In genomic region chr3:43061101-43061895, GRCh38 we compare ENCODE assay signal across 25 cellular contexts.
"Had no signal": no experiment of that assay in that cellular context is flagged by ENCODE, and none has a peak within 500 bp of the region (broad histone marks: within the 10 kb centered on the region; RNA-seq: fewer than 3 reads in every experiment).

No MANE protein-coding gene starts in this region.

- DNase-seq: activated CD4-positive, alpha-beta T cell treated with anti-CD3 and anti-CD28 coated beads, Interleukin-2, amount 50 U/mL, for 48 hours; activated CD4-positive, CD25-positive, alpha-beta regulatory T cell treated with anti-CD3 and anti-CD28 coated beads, Interleukin-2, amount 50 U/mL, for 72 hours; activated CD8-positive, alpha-beta memory T cell treated with anti-CD3 and anti-CD28 coated beads, Interleukin-2, amount 50 U/mL, for 4 hours; activated gamma-delta T cell; activated T-cell treated with anti-CD3 and anti-CD28 coated beads, Interleukin-2, amount 50 U/mL, for 72 hours; amniotic stem cell; cortex of kidney; effector CD8-positive, alpha-beta T cell; gastrocnemius medialis; heart left ventricle; immature natural killer cell; mammary epithelial cell; mucosa of descending colon; natural killer cell; posterior cingulate gyrus; retina; stimulated activated CD4-positive, alpha-beta T cell treated with anti-CD3 and anti-CD28 coated beads, Interleukin-4, amount 100 ng/mL, for 24 hours; stimulated activated naive CD4-positive, alpha-beta T cell treated with Interleukin-2 at 50 U/mL for 16 hours; substantia nigra; T-helper 9 cell had no signal

- H3K27ac ChIP-seq: gastrocnemius medialis, heart left ventricle, skin epidermis, tibial nerve, vagina had no signal

- H3K27me3 Mint-ChIP-seq: T-cell had no signal

- H3K27me3 ChIP-seq: gastrocnemius medialis, heart left ventricle, tibial nerve, vagina had no signal

- H3K4me3 Mint-ChIP-seq: activated T-cell treated with anti-CD3 and anti-CD28 coated beads, Interleukin-2, amount 50 U/mL, for 72 hours; immature natural killer cell; natural killer cell had no signal

- H3K4me1 ChIP-seq: gastrocnemius medialis, heart left ventricle, tibial nerve, vagina had no signal

- H3K9me3 ChIP-seq: gastrocnemius medialis, mucosa of descending colon, vagina had no signal

- H3K4me3 ChIP-seq: gastrocnemius medialis, heart left ventricle, mucosa of descending colon, skin epidermis, tibial nerve, vagina had no signal

- H3K36me3 Mint-ChIP-seq: activated naive CD4-positive, alpha-beta T cell treated with anti-CD3 and anti-CD28 coated beads, Interleukin-2, amount 50 U/mL, for 72 hours; immature natural killer cell; natural killer cell; T-cell had no signal

- H3K27ac Mint-ChIP-seq: activated naive CD4-positive, alpha-beta T cell treated with anti-CD3 and anti-CD28 coated beads, Interleukin-2, amount 50 U/mL, for 72 hours; activated T-cell treated with anti-CD3 and anti-CD28 coated beads, Interleukin-2, amount 50 U/mL, for 72 hours; natural killer cell had no signal

- H3K36me3 ChIP-seq: gastrocnemius medialis, heart left ventricle, vagina had no signal

- ATAC-seq: activated naive CD4-positive, alpha-beta T cell treated with anti-CD3 and anti-CD28 coated beads, Interleukin-2, amount 50 U/mL, for 72 hours; gastrocnemius medialis; mucosa of descending colon; natural killer cell had no signal

- H3K9me3 Mint-ChIP-seq: activated naive CD4-positive, alpha-beta T cell treated with anti-CD3 and anti-CD28 coated beads, Interleukin-2, amount 50 U/mL, for 72 hours; activated T-cell treated with anti-CD3 and anti-CD28 coated beads, Interleukin-2, amount 50 U/mL, for 72 hours; immature natural killer cell; natural killer cell; T-cell had no signal
